Comparison of ENCODE assay signal across 1 cellular context in the genomic region with DNA sequence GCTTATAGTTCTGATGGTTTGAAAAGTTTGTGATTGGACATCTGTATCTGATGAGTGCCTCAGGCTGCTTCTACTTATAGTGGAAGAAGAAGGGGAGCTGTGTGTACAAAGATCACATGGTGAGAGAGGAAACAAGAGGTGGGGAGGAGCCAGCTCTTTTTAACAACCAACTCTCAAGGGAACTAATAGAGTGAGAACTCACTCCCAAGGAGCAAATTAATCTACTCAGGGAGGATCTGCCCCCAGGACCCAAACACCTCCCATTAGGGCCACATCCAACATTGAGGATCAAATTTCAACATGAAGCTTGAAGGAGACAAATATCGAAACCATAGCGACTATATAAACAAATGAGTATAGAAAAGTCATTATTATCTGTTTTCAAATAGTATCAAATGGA.
TF ChIP-seq lines count a peak whose summit lies in the region.

No MANE protein-coding gene starts in this region.

TF ChIP-seq in GM23338, 12 proteins besides CTCF, POLR2A, EP300 and RAD21 (continued from another document):
- TF ChIP-seq, protein P1, sequence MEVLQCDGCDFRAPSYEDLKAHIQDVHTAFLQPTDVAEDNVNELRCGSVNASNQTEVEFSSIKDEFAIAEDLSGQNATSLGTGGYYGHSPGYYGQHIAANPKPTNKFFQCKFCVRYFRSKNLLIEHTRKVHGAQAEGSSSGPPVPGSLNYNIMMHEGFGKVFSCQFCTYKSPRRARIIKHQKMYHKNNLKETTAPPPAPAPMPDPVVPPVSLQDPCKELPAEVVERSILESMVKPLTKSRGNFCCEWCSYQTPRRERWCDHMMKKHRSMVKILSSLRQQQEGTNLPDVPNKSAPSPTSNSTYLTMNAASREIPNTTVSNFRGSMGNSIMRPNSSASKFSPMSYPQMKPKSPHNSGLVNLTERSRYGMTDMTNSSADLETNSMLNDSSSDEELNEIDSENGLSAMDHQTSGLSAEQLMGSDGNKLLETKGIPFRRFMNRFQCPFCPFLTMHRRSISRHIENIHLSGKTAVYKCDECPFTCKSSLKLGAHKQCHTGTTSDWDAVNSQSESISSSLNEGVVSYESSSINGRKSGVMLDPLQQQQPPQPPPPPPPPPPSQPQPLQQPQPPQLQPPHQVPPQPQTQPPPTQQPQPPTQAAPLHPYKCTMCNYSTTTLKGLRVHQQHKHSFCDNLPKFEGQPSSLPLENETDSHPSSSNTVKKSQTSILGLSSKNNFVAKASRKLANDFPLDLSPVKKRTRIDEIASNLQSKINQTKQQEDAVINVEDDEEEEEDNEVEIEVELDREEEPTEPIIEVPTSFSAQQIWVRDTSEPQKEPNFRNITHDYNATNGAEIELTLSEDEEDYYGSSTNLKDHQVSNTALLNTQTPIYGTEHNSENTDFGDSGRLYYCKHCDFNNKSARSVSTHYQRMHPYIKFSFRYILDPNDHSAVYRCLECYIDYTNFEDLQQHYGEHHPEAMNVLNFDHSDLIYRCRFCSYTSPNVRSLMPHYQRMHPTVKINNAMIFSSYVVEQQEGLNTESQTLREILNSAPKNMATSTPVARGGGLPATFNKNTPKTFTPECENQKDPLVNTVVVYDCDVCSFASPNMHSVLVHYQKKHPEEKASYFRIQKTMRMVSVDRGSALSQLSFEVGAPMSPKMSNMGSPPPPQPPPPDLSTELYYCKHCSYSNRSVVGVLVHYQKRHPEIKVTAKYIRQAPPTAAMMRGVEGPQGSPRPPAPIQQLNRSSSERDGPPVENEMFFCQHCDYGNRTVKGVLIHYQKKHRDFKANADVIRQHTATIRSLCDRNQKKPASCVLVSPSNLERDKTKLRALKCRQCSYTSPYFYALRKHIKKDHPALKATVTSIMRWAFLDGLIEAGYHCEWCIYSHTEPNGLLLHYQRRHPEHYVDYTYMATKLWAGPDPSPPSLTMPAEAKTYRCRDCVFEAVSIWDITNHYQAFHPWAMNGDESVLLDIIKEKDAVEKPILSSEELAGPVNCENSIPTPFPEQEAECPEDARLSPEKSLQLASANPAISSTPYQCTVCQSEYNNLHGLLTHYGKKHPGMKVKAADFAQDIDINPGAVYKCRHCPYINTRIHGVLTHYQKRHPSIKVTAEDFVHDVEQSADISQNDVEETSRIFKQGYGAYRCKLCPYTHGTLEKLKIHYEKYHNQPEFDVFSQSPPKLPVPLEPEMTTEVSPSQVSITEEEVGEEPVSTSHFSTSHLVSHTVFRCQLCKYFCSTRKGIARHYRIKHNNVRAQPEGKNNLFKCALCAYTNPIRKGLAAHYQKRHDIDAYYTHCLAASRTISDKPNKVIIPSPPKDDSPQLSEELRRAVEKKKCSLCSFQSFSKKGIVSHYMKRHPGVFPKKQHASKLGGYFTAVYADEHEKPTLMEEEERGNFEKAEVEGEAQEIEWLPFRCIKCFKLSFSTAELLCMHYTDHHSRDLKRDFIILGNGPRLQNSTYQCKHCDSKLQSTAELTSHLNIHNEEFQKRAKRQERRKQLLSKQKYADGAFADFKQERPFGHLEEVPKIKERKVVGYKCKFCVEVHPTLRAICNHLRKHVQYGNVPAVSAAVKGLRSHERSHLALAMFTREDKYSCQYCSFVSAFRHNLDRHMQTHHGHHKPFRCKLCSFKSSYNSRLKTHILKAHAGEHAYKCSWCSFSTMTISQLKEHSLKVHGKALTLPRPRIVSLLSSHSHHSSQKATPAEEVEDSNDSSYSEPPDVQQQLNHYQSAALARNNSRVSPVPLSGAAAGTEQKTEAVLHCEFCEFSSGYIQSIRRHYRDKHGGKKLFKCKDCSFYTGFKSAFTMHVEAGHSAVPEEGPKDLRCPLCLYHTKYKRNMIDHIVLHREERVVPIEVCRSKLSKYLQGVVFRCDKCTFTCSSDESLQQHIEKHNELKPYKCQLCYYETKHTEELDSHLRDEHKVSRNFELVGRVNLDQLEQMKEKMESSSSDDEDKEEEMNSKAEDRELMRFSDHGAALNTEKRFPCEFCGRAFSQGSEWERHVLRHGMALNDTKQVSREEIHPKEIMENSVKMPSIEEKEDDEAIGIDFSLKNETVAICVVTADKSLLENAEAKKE (CRISPR knock-in tag; IDR thresholded peaks at IDR 0.05) = no peak
- TF ChIP-seq, protein P2, sequence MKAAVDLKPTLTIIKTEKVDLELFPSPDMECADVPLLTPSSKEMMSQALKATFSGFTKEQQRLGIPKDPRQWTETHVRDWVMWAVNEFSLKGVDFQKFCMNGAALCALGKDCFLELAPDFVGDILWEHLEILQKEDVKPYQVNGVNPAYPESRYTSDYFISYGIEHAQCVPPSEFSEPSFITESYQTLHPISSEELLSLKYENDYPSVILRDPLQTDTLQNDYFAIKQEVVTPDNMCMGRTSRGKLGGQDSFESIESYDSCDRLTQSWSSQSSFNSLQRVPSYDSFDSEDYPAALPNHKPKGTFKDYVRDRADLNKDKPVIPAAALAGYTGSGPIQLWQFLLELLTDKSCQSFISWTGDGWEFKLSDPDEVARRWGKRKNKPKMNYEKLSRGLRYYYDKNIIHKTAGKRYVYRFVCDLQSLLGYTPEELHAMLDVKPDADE (IDR thresholded peaks at IDR 0.05) = no peak
- TF ChIP-seq JUNB (IDR thresholded peaks at IDR 0.05; ENCODE audit: unreplicated experiment) (no peak), EZH2 (IDR thresholded peaks at IDR 0.05; ENCODE audit: low read depth, unreplicated experiment) (no peak), EZH2phosphoT487 (IDR thresholded peaks at IDR 0.05; ENCODE audit: unreplicated experiment) (no peak), ZNF114 (CRISPR knock-in tag; IDR thresholded peaks at IDR 0.05) (no peak), POLR2AphosphoS5 (IDR thresholded peaks at IDR 0.05; ENCODE audit: low read depth) (no peak), STAT1 (IDR thresholded peaks at IDR 0.05; ENCODE audit: unreplicated experiment) (no peak), NANOG (IDR thresholded peaks at IDR 0.05; ENCODE audit: borderline replicate concordance) (no peak), ZNF331 (CRISPR knock-in tag; IDR thresholded peaks at IDR 0.05; ENCODE audit: low read depth) (no peak)
- TF ChIP-seq, protein P3, sequence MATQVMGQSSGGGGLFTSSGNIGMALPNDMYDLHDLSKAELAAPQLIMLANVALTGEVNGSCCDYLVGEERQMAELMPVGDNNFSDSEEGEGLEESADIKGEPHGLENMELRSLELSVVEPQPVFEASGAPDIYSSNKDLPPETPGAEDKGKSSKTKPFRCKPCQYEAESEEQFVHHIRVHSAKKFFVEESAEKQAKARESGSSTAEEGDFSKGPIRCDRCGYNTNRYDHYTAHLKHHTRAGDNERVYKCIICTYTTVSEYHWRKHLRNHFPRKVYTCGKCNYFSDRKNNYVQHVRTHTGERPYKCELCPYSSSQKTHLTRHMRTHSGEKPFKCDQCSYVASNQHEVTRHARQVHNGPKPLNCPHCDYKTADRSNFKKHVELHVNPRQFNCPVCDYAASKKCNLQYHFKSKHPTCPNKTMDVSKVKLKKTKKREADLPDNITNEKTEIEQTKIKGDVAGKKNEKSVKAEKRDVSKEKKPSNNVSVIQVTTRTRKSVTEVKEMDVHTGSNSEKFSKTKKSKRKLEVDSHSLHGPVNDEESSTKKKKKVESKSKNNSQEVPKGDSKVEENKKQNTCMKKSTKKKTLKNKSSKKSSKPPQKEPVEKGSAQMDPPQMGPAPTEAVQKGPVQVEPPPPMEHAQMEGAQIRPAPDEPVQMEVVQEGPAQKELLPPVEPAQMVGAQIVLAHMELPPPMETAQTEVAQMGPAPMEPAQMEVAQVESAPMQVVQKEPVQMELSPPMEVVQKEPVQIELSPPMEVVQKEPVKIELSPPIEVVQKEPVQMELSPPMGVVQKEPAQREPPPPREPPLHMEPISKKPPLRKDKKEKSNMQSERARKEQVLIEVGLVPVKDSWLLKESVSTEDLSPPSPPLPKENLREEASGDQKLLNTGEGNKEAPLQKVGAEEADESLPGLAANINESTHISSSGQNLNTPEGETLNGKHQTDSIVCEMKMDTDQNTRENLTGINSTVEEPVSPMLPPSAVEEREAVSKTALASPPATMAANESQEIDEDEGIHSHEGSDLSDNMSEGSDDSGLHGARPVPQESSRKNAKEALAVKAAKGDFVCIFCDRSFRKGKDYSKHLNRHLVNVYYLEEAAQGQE (IDR thresholded peaks at IDR 0.05; ENCODE audit: unreplicated experiment) = no peak
